ENCODE assay signal across 9 cellular contexts in the genomic region with DNA sequence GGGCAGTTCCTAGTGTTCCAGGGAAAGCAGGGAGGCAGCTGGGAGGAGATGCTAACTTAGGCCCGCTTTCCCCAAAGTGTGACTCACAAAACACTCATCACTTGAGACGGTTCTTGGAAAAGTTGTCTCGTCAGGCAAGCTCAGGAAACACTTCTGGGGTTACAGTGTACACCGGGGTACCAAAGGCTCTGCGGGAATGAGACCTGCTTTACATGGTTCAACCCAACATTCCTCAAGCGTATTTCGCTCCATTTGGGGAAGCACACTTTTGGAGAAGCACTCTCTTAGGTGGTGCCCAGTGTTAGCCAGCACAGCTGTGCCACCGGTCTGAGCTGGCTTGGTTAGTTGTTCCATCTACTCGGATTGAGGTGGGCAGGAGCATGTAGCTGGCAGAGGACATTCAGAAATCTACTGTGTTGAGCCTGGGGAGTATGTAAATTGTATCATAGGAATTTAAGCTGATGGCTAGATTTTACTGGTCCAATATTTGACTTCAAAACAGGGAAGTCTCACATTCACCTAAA. TPM values are rescaled to one million over a fixed set of nuclear protein-coding genes. Genes with fewer than 3 reads are reported as not detected.
DNase-seq lines count a peak whose midpoint lies in the region; ATAC-seq, FAIRE-seq and TF ChIP-seq lines count a peak whose summit lies in the region.
"Had no signal": no experiment of that assay in that cellular context is flagged by ENCODE, and none has a peak within 500 bp of the region (broad histone marks: within the 10 kb centered on the region; RNA-seq: fewer than 3 reads in every experiment).

No MANE protein-coding gene starts in this region.

- H3K27ac ChIP-seq in GM12878 (ENCODE audit: control insufficient read depth, insufficient read depth), result no peak overlapping the region
- H3K27ac ChIP-seq in thoracic aorta, result no peak overlapping the region

- ATAC-seq in GM12878 (no peak), thoracic aorta (ENCODE audit: insufficient number of reproducible peaks, low FRiP score, low read depth) (peak; percentile 14), HG03025 (IDR thresholded peaks at IDR 0.05; ENCODE audit: low FRiP score, unreplicated experiment) (no peak)

- H3K27me3 ChIP-seq in GM12878 (replicated peaks in 1 of 2; ENCODE audit: control insufficient read depth in 2 of 2, insufficient read depth in 2 of 2, low read length in 1 of 2) (no peaks in the 10 kb centered on the region), thoracic aorta (replicated peaks; ENCODE audit: insufficient read depth) (no peaks in the 10 kb centered on the region)

- no peak for FAIRE-seq in GM12878 (lab: Jason Lieb, UNC)

- H3K9me3 ChIP-seq in GM12878 (replicated peaks; ENCODE audit: control insufficient read depth, insufficient read depth, low read length) (no peaks in the 10 kb centered on the region), thoracic aorta (no peaks in the 10 kb centered on the region)

- CTCF ChIA-PET in GM12878 (lab: Yijun Ruan, JAX), result interaction anchor here (0.7 to 2.1 kb wide), 3 partner anchors 19 to 94 kb away, joined by 3 to 5 read pairs (median 4); a partner anchor contains a TSS

- peak; percentile 68 for DNase-seq in HPDE6-E6E7 (ENCODE audit: extremely low spot score)
- DNase-seq in GM12878 (ENCODE audit: low read depth, low spot score), result no peak
- peak; percentile 20 for DNase-seq in kidney glomerular epithelial cell (lab: John Stamatoyannopoulos, UW)
- DNase-seq in thoracic aorta (ENCODE audit: low spot score), result no peak
- no peak for DNase-seq in activated CD4-positive, alpha-beta T cell treated with anti-CD3 and anti-CD28 coated beads, Interleukin-2, amount 50 U/mL, for 4 hours
- DNase-seq in NCI-H82 treated with DMSO at 0.1 percent for 48 hours (lab: John Stamatoyannopoulos, UW; ENCODE audit: unreplicated experiment), result no peak
- DNase-seq: activated CD4-positive, alpha-beta T cell treated with anti-CD3 and anti-CD28 coated beads, Interleukin-2, amount 10 ng/mL, durations not matched to agents 7 days and 5 days; NCI-H345 had no signal

- no peak for TF ChIP-seq POLR2A in GM12878 (IDR thresholded peaks at IDR 0.05; ENCODE audit: low read depth, low read length)

- no peak for TF ChIP-seq RAD21 in GM12878 (IDR thresholded peaks at IDR 0.05; ENCODE audit: insufficient read depth, low read depth, low read length)

- H3K79me2 ChIP-seq in GM12878 (ENCODE audit: control insufficient read depth, insufficient read depth, low read length), result peaks cover 39% of the 10 kb centered on the region

- intact Hi-C loops in GM12878 (cut with micrococcal nuclease; ENCODE audit: unreplicated experiment), result no loop called here

- peaks cover 59% of the 10 kb centered on the region for H3K4me1 ChIP-seq in GM12878 (ENCODE audit: control insufficient read depth, insufficient read depth, low read length)
- peaks cover 31 to 68% of the 10 kb centered on the region in 2 donors for H3K4me1 ChIP-seq in thoracic aorta (ENCODE audit: control insufficient read depth in 1 of 2, low read depth in 2 of 2)

- TF ChIP-seq CTCF in GM12878 (IDR thresholded peaks at IDR 0.05 in 2 of 3, conservative IDR thresholded peaks at IDR 0.05 in 1 of 3; ENCODE audit: control insufficient read depth in 2 of 3, extremely low read depth in 1 of 3, insufficient read depth in 1 of 3, low read depth in 3 of 3, low read length in 3 of 3) (no peak), thoracic aorta (IDR thresholded peaks at IDR 0.05) (no peak)

- RAD21 ChIA-PET in GM12878 (lab: Charles Lee; ENCODE audit: unreplicated experiment), result interaction anchor here (2.0 kb wide), 1 partner anchor 11 kb away, joined by 6 read pairs; no protein-coding TSS in a partner anchor

- H3K4me2 ChIP-seq in GM12878 (ENCODE audit: control insufficient read depth, insufficient read depth), result no peak overlapping the region

- H3K36me3 ChIP-seq in GM12878 (ENCODE audit: control insufficient read depth in 2 of 2, insufficient read depth in 2 of 2, low read length in 1 of 2) (peaks cover 35 to 48% of the 10 kb centered on the region in 2 experiments), thoracic aorta (peaks cover 32% of the 10 kb centered on the region)

- H3K9ac ChIP-seq in GM12878 (ENCODE audit: control insufficient read depth, insufficient read depth, low read length), result no peak overlapping the region

- no TSS peak for BruUV-seq in GM12878 (replicated peaks; lab: Mats Ljungman, UMichigan)

- POLR2A ChIA-PET in GM12878 (lab: Charles Lee), result no interaction called here

- H4K20me1 ChIP-seq in GM12878 (ENCODE audit: control insufficient read depth, insufficient read depth), result no peaks in the 10 kb centered on the region; the same call in 1 of the 2 replicates

- WGBS in GM12878 (ENCODE audit: insufficient coverage, insufficient replicate concordance, low lambda C conversion rate, missing lambda C conversion rate), result 89% methylated on average over 9 of the region's 9 CpGs

- no peak for TF ChIP-seq EP300 in GM12878 (IDR thresholded peaks at IDR 0.05; ENCODE audit: borderline replicate concordance in 1 of 2, control insufficient read depth in 1 of 2, low read depth in 2 of 2, low read length in 2 of 2)

- H3K4me3 ChIP-seq in GM12878 (no peak overlapping the region), thoracic aorta (no peak overlapping the region)

- H2AFZ ChIP-seq in GM12878 (ENCODE audit: control insufficient read depth, low read depth, low read length), result no peak overlapping the region

- in situ Hi-C loops in GM12878 (cut with MboI), result no loop called here

- SMC1A ChIA-PET in GM12878 (lab: Charles Lee; ENCODE audit: uncharacterized antibody, unreplicated experiment), result interaction anchor here (6.3 kb wide), 1 partner anchor 10 kb away, joined by 58 read pairs; no protein-coding TSS in a partner anchor

TF ChIP-seq in GM12878, 131 proteins besides CTCF, POLR2A, EP300 and RAD21:
- TF ChIP-seq, protein P1, sequence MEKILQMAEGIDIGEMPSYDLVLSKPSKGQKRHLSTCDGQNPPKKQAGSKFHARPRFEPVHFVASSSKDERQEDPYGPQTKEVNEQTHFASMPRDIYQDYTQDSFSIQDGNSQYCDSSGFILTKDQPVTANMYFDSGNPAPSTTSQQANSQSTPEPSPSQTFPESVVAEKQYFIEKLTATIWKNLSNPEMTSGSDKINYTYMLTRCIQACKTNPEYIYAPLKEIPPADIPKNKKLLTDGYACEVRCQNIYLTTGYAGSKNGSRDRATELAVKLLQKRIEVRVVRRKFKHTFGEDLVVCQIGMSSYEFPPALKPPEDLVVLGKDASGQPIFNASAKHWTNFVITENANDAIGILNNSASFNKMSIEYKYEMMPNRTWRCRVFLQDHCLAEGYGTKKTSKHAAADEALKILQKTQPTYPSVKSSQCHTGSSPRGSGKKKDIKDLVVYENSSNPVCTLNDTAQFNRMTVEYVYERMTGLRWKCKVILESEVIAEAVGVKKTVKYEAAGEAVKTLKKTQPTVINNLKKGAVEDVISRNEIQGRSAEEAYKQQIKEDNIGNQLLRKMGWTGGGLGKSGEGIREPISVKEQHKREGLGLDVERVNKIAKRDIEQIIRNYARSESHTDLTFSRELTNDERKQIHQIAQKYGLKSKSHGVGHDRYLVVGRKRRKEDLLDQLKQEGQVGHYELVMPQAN (conservative IDR thresholded peaks at IDR 0.05), result no peak
- TF ChIP-seq POLR2AphosphoS5 (IDR thresholded peaks at IDR 0.05; ENCODE audit: low read length), result peak; percentile 25; the same call in 1 of the 2 replicates

RNA-seq across cellular contexts. Expression of a gene that starts 34.8 kb away (rescaled TPM):
- total RNA-seq in GM12878 (2013; cell fraction: nucleolus; rRNA removed), result 47.6 and 51.1 TPM in 2 replicates
- total RNA-seq in GM12878 (2014; rRNA removed) (23.4 and 24.2 TPM in 2 replicates), GM12878 (2014; rRNA removed; fragmentation: Illumina TruSeq; extraction: Trizol) (12.7 and 15.3 TPM in 2 replicates), GM12878 (2021) (77.5 and 79.0 TPM in 2 replicates), thoracic aorta (10 to 100 TPM; 59.4 to 86.6 TPM)
- 50.1 TPM for polyA plus RNA-seq in GM12878 (2011; ENCODE audit: low read depth)
- polyA plus RNA-seq in GM12878 (2011; rRNA removed) (29.6 and 36.5 TPM in 2 replicates), GM12878 (2014; fragmentation: Illumina TruSeq; extraction: Trizol) (66.7 and 68.8 TPM in 2 replicates), GM12878 (2014; fragmentation: Nextera tagmentation; extraction: Ambion mirVana) (10 to 100 TPM; 22.4 to 23.3 TPM), GM12878 (2014; rRNA removed) (42.6 and 45.5 TPM in 2 replicates), GM12878 (2016; fragmentation: Nextera tagmentation; extraction: Ambion mirVana) (10 to 100 TPM; 50.2 to 50.8 TPM)
- 36.7 and 49.7 TPM in 2 replicates for polyA plus RNA-seq in GM12878 (2011; cell fraction: cytosol; rRNA removed)
- 16.8 and 18.8 TPM in 2 replicates for polyA plus RNA-seq in GM12878 (2011; cell fraction: nucleus; rRNA removed)
- polyA plus RNA-seq in GM12878 (2012), result 58.2 and 65.9 TPM in 2 replicates
- 48.3 and 58.3 TPM in 2 replicates for polyA minus RNA-seq in GM12878 (2011; rRNA and poly(A)+ RNA removed)
- polyA minus RNA-seq in GM12878 (2011; cell fraction: cytosol; rRNA and poly(A)+ RNA removed), result 25.8 and 27.2 TPM in 2 replicates
- 10.3 and 16.8 TPM in 2 replicates for polyA minus RNA-seq in GM12878 (2011; cell fraction: nucleus; rRNA and poly(A)+ RNA removed)

RNA-seq across cellular contexts. Expression of a gene that starts 55.8 kb away (rescaled TPM):
- total RNA-seq in GM12878 (2013; cell fraction: nucleolus; rRNA removed), result 17.9 and 19.4 TPM in 2 replicates
- total RNA-seq in GM12878 (2014; rRNA removed) (22.8 and 26.6 TPM in 2 replicates), GM12878 (2014; rRNA removed; fragmentation: Illumina TruSeq; extraction: Trizol) (33.4 and 34.6 TPM in 2 replicates), GM12878 (2021) (19.7 and 20.4 TPM in 2 replicates), thoracic aorta (10 to 100 TPM; 14.9 to 19.0 TPM)
- 11.8 TPM for polyA plus RNA-seq in GM12878 (2011; ENCODE audit: low read depth)
- polyA plus RNA-seq in GM12878 (2011; rRNA removed) (21.1 and 27.5 TPM in 2 replicates), GM12878 (2014; fragmentation: Illumina TruSeq; extraction: Trizol) (22.2 and 26.0 TPM in 2 replicates), GM12878 (2014; fragmentation: Nextera tagmentation; extraction: Ambion mirVana) (10 to 100 TPM; 18.5 to 20.7 TPM), GM12878 (2014; rRNA removed) (16.5 and 20.0 TPM in 2 replicates), GM12878 (2016; fragmentation: Nextera tagmentation; extraction: Ambion mirVana) (10 to 100 TPM; 20.2 to 22.0 TPM)
- polyA plus RNA-seq in GM12878 (2011; cell fraction: cytosol; rRNA removed), result 11.3 and 11.4 TPM in 2 replicates
- 7.2 and 8.2 TPM in 2 replicates for polyA plus RNA-seq in GM12878 (2011; cell fraction: nucleus; rRNA removed)
- polyA plus RNA-seq in GM12878 (2012), result 12.9 and 13.9 TPM in 2 replicates
- 22.7 and 27.6 TPM in 2 replicates for polyA minus RNA-seq in GM12878 (2011; rRNA and poly(A)+ RNA removed)
- 9.6 and 10.7 TPM in 2 replicates for polyA minus RNA-seq in GM12878 (2011; cell fraction: cytosol; rRNA and poly(A)+ RNA removed)
- 5.0 and 6.0 TPM in 2 replicates for polyA minus RNA-seq in GM12878 (2011; cell fraction: nucleus; rRNA and poly(A)+ RNA removed)

Comparison
In these comparisons a context has a peak if more than half of its experiments do, and no peak if none do; other contexts are left out.
1. DNase-seq: peak in HPDE6-E6E7 (single experiment) and kidney glomerular epithelial cell (single experiment); none in GM12878 (single experiment), thoracic aorta (single experiment), activated CD4-positive, alpha-beta T cell treated with anti-CD3 and anti-CD28 coated beads, Interleukin-2, amount 50 U/mL, for 4 hours (0 of 2) and NCI-H82 treated with DMSO at 0.1 percent for 48 hours (single experiment).